1 cellular context compared by ENCODE assay signal in the genomic region with DNA sequence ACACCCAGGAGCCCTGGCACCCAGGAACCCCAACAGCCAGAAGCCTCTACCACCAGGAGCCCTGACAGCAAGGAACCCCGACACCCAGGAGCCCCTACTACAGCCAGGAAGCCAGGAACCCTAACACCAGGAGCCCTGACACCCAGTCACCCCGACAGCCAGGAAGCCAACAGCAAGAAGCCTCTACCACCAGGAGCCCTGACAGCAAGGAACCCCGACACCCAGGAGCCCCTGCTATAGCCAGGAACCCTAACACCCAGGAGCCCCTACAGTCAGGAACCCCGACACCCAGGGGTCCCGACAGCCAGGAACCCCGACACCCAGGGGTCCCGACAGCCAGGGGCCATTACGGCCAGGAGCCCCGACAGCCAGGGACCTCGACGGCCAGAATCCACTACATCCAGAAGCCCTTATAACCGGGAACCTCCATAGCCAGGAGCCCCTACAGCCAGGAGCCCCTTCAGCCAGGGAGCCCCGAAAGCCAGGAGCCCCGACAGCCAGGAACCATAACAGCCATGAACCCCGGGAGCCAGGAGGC.
TF ChIP-seq lines count a peak whose summit lies in the region.

No MANE protein-coding gene starts in this region.

TF ChIP-seq in SK-N-SH treated with all-trans-retinoic acid at 6 μM for 48 hours, 23 proteins besides CTCF, POLR2A, EP300 and RAD21 (continued from another document):
- TF ChIP-seq, protein P1, sequence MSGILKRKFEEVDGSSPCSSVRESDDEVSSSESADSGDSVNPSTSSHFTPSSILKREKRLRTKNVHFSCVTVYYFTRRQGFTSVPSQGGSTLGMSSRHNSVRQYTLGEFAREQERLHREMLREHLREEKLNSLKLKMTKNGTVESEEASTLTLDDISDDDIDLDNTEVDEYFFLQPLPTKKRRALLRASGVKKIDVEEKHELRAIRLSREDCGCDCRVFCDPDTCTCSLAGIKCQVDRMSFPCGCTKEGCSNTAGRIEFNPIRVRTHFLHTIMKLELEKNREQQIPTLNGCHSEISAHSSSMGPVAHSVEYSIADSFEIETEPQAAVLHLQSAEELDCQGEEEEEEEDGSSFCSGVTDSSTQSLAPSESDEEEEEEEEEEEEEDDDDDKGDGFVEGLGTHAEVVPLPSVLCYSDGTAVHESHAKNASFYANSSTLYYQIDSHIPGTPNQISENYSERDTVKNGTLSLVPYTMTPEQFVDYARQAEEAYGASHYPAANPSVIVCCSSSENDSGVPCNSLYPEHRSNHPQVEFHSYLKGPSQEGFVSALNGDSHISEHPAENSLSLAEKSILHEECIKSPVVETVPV (CRISPR knock-in tag; IDR thresholded peaks at IDR 0.05), result no peak
- TF ChIP-seq, protein P2, sequence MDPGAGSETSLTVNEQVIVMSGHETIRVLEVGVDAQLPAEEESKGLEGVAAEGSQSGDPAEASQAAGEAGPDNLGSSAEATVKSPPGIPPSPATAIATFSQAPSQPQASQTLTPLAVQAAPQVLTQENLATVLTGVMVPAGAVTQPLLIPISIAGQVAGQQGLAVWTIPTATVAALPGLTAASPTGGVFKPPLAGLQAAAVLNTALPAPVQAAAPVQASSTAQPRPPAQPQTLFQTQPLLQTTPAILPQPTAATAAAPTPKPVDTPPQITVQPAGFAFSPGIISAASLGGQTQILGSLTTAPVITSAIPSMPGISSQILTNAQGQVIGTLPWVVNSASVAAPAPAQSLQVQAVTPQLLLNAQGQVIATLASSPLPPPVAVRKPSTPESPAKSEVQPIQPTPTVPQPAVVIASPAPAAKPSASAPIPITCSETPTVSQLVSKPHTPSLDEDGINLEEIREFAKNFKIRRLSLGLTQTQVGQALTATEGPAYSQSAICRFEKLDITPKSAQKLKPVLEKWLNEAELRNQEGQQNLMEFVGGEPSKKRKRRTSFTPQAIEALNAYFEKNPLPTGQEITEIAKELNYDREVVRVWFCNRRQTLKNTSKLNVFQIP (CRISPR knock-in tag; IDR thresholded peaks at IDR 0.05; ENCODE audit: borderline replicate concordance, low read depth), result no peak
